ENCODE assay signal across 9 cellular contexts in genomic region chr14:90235179-90235976, GRCh38. TPM values are rescaled to one million over a fixed set of nuclear protein-coding genes. Genes with fewer than 3 reads are reported as not detected.
A peak's percentile ranks its signal among the peaks of the same experiment; 100 is the strongest.
DNase-seq lines count a peak whose midpoint lies in the region; ATAC-seq and TF ChIP-seq lines count a peak whose summit lies in the region.
"Had no signal": no experiment of that assay in that cellular context is flagged by ENCODE, and none has a peak within 500 bp of the region (broad histone marks: within the 10 kb centered on the region; RNA-seq: fewer than 3 reads in every experiment).

No MANE protein-coding gene starts in this region.

- H3K4me3 ChIP-seq in AG09309 (ENCODE audit: control insufficient read depth, low read depth, low read length) (no peak overlapping the region), Karpas-422 (ENCODE audit: low read length) (peak overlapping the region; percentile 16; the same call in 1 of the 2 replicates), OCI-LY7 (ENCODE audit: low read depth, low read length, poor library complexity, severe bottlenecking) (peak overlapping the region; percentile 30), fibroblast of pulmonary artery (replicated peaks; ENCODE audit: low read depth, low read length) (no peak overlapping the region), neutrophil (ENCODE audit: low read depth in 1 of 2, low read length in 1 of 2) (no peak overlapping the region), thoracic aorta (no peak overlapping the region)

- POLR2A ChIA-PET in OCI-LY7 (lab: Charles Lee) = interaction anchor here (0.6 to 1.1 kb wide), 3 partner anchors 29 to 111 kb away, joined by 3 to 4 read pairs (median 4); partner anchors contain the start of gene NRDE2

- no peak overlapping the region for H3K4me3 Mint-ChIP-seq in activated T-cell treated with anti-CD3 and anti-CD28 coated beads, Interleukin-2, amount 50 U/mL, for 24 hours
- H3K4me3 Mint-ChIP-seq: stimulated activated naive CD8-positive, alpha-beta T cell treated with anti-CD3 and anti-CD28 coated beads, Interleukin-15, Interleukin-2, amounts not matched to agents 100 ng/mL and 50 ng/mL, for 24 hours had no signal

- H3K9me3 Mint-ChIP-seq in activated T-cell treated with anti-CD3 and anti-CD28 coated beads, Interleukin-2, amount 50 U/mL, for 24 hours = peaks cover 33% of the 10 kb centered on the region

- intact Hi-C loops in OCI-LY7 (cut with micrococcal nuclease; ENCODE audit: unreplicated experiment) = loop anchor here (1.0 to 5.0 kb wide), 3 partner anchors 262 to 1208 kb away; no protein-coding TSS in a partner anchor

- H3K9me3 ChIP-seq in Karpas-422 (ENCODE audit: low read length) (peaks cover 21% of the 10 kb centered on the region), OCI-LY7 (ENCODE audit: low read length) (peaks cover 19% of the 10 kb centered on the region), neutrophil (peaks cover 20% of the 10 kb centered on the region), thoracic aorta (peaks cover 28% of the 10 kb centered on the region)

- H3K36me3 Mint-ChIP-seq in activated T-cell treated with anti-CD3 and anti-CD28 coated beads, Interleukin-2, amount 50 U/mL, for 24 hours (ENCODE audit: low read depth) = peaks cover 2% of the 10 kb centered on the region

- peak overlapping the region; percentile 31 for H3K4me2 ChIP-seq in Karpas-422 (ENCODE audit: low read depth, low read length, poor library complexity, severe bottlenecking)
- peak overlapping the region; percentile 43 for H3K4me2 ChIP-seq in OCI-LY7 (ENCODE audit: low read length)

- no peaks in the 10 kb centered on the region for H3K9me2 ChIP-seq in Karpas-422 (replicated peaks; ENCODE audit: insufficient read depth, low read length)
- H3K9me2 ChIP-seq in OCI-LY7 (ENCODE audit: insufficient read depth, low read length) = no peaks in the 10 kb centered on the region

- DNase-seq in AG09309 (ENCODE audit: low read depth) (no peak), Karpas-422 (peak; percentile 87), OCI-LY7 (ENCODE audit: low spot score) (peak; percentile 70), fibroblast of pulmonary artery (ENCODE audit: low read depth) (peak; percentile 68), thoracic aorta (ENCODE audit: low spot score) (no peak)
- peak; percentile 82 for DNase-seq in activated T-cell treated with anti-CD3 and anti-CD28 coated beads, Interleukin-2, amount 50 U/mL, for 24 hours

- H3K27me3 ChIP-seq in Karpas-422 (ENCODE audit: low read length) = no peaks in the 10 kb centered on the region
- H3K27me3 ChIP-seq in neutrophil = peaks cover 13% of the 10 kb centered on the region
- H3K27me3 ChIP-seq in thoracic aorta (replicated peaks; ENCODE audit: insufficient read depth) = no peaks in the 10 kb centered on the region

- H3K4me1 Mint-ChIP-seq in activated T-cell treated with anti-CD3 and anti-CD28 coated beads, Interleukin-2, amount 50 U/mL, for 24 hours (ENCODE audit: low read depth) = no peaks in the 10 kb centered on the region

- H3K36me3 ChIP-seq in Karpas-422 (ENCODE audit: insufficient read depth, low read length) (no peaks in the 10 kb centered on the region; the same call in 1 of the 2 replicates), OCI-LY7 (ENCODE audit: insufficient read depth, low read length) (no peaks in the 10 kb centered on the region), neutrophil (no peaks in the 10 kb centered on the region), thoracic aorta (no peaks in the 10 kb centered on the region)

- H3K4me1 ChIP-seq in Karpas-422 (ENCODE audit: low read length) (peaks cover 8% of the 10 kb centered on the region), OCI-LY7 (ENCODE audit: insufficient read depth, low read length, poor library complexity, severe bottlenecking) (peaks cover 4% of the 10 kb centered on the region), neutrophil (ENCODE audit: control insufficient read depth in 1 of 2, insufficient read depth in 1 of 2, low read depth in 1 of 2, low read length in 1 of 2) (peaks cover 0 to 6% of the 10 kb centered on the region in 2 experiments), thoracic aorta (ENCODE audit: control insufficient read depth in 1 of 2, low read depth in 2 of 2) (no peaks in the 10 kb centered on the region)

- no peak overlapping the region for H3K27ac ChIP-seq in Karpas-422 (ENCODE audit: low read length)
- no peak overlapping the region for H3K27ac ChIP-seq in OCI-LY7 (ENCODE audit: low read depth, low read length, poor library complexity, severe bottlenecking)
- H3K27ac ChIP-seq in neutrophil = no peak overlapping the region
- no peak overlapping the region for H3K27ac ChIP-seq in thoracic aorta

- no peak overlapping the region for H3K27ac Mint-ChIP-seq in activated T-cell treated with anti-CD3 and anti-CD28 coated beads, Interleukin-2, amount 50 U/mL, for 24 hours
- H3K27ac Mint-ChIP-seq: stimulated activated naive CD8-positive, alpha-beta T cell treated with anti-CD3 and anti-CD28 coated beads, Interleukin-15, Interleukin-2, amounts not matched to agents 100 ng/mL and 50 ng/mL, for 24 hours had no signal

- H4K20me1 ChIP-seq in Karpas-422 (ENCODE audit: insufficient read depth, low read depth, low read length) (no peaks in the 10 kb centered on the region), OCI-LY7 (ENCODE audit: insufficient read depth, low read length) (no peaks in the 10 kb centered on the region)

- TF ChIP-seq CTCF in AG09309 (IDR thresholded peaks at IDR 0.05; ENCODE audit: control insufficient read depth, insufficient read depth, low read depth, low read length, missing control alignments) = peak; percentile 89
- peak; percentile 93 for TF ChIP-seq CTCF in OCI-LY7 (conservative IDR thresholded peaks at IDR 0.05; ENCODE audit: low read length)
- TF ChIP-seq CTCF in fibroblast of pulmonary artery (IDR thresholded peaks at IDR 0.05; ENCODE audit: low read length, missing control alignments) = peak; percentile 79
- peak; percentile 92 for TF ChIP-seq CTCF in neutrophil (IDR thresholded peaks at IDR 0.05)
- TF ChIP-seq CTCF in thoracic aorta (IDR thresholded peaks at IDR 0.05) = peak; percentile 84

- peaks cover 30% of the 10 kb centered on the region for H3K27me3 Mint-ChIP-seq in activated T-cell treated with anti-CD3 and anti-CD28 coated beads, Interleukin-2, amount 50 U/mL, for 24 hours

- BruUV-seq in OCI-LY7 (replicated peaks; lab: Mats Ljungman, UMichigan) = no TSS peak

- CTCF ChIA-PET in OCI-LY7 (lab: Charles Lee; ENCODE audit: unreplicated experiment) = interaction anchor here (0.5 kb wide), 1 partner anchor 40 kb away, joined by 4 read pairs; no protein-coding TSS in a partner anchor

- peak overlapping the region; percentile 22; the same call in 1 of the 2 replicates for H2AFZ ChIP-seq in Karpas-422 (ENCODE audit: low read length)
- H2AFZ ChIP-seq in OCI-LY7 (ENCODE audit: low read length) = peak overlapping the region; percentile 71; the same call in 1 of the 2 replicates

- H3K9ac ChIP-seq in Karpas-422 (ENCODE audit: low read length) = no peak overlapping the region

- no peaks in the 10 kb centered on the region for H3K79me2 ChIP-seq in Karpas-422 (ENCODE audit: low read length)
- H3K79me2 ChIP-seq in OCI-LY7 (ENCODE audit: insufficient read depth, low read depth, low read length) = no peaks in the 10 kb centered on the region

- peak; percentile 67 for ATAC-seq in GM19023 (IDR thresholded peaks at IDR 0.05; ENCODE audit: unreplicated experiment)
- ATAC-seq in thoracic aorta (ENCODE audit: insufficient number of reproducible peaks, low FRiP score, low read depth) = no peak

RNA-seq across cellular contexts. Expression of gene PSMC1, which starts 21.0 kb away (rescaled TPM):
- total RNA-seq in Karpas-422 (2014; rRNA removed; shearing (Covaris generic); ENCODE audit: low replicate concordance) = 63.6 and 71.8 TPM in 2 replicates
- total RNA-seq in OCI-LY7 (2014; rRNA removed; shearing (Covaris generic)) = 100 and 117 TPM in 2 replicates
- 76.9 and 92.7 TPM in 2 replicates for total RNA-seq in OCI-LY7 (2022)
- total RNA-seq in thoracic aorta = 100 to 1,000 TPM in 1 of 2 donors, 10 to 100 TPM in 1; 95.7 to 112 TPM

Comparison
In these comparisons a context has a peak if more than half of its experiments do, and no peak if none do; other contexts are left out.
1. DNase-seq: peak in Karpas-422 (single experiment), OCI-LY7 (single experiment), activated T-cell treated with anti-CD3 and anti-CD28 coated beads, Interleukin-2, amount 50 U/mL, for 24 hours (single experiment) and fibroblast of pulmonary artery (single experiment); none in AG09309 (single experiment) and thoracic aorta (single experiment).
2. H3K4me3 ChIP-seq: peak in Karpas-422 (single experiment) and OCI-LY7 (single experiment); none in AG09309 (single experiment), fibroblast of pulmonary artery (single experiment), neutrophil (0 of 2) and thoracic aorta (single experiment).
3. Peak in every context shown above with its lines, with median percentiles within 50 percentile points of each other: CTCF ChIP-seq.